Comparison of ENCODE assay signal across 8 cellular contexts in the genomic region with DNA sequence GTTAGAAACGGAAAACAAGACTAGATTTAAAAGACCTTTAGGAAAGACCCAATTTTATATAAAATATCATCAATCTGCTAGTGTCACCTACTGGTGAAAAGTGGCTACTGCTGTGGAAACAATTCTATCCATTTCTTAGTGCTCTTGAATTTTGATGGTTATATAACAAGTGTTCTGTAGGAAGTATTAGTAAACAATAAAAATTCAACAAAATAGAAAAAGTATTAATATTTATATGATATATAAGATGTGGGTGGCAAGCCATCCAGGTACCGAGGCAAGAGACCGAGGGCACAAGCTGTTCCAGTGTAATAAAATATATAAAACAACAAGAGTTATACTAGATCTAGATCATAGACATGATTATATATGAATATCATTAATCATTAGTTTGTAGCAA. TPM values are rescaled to one million over a fixed set of nuclear protein-coding genes. Genes with fewer than 3 reads are reported as not detected.
DNase-seq lines count a peak whose midpoint lies in the region; ATAC-seq, FAIRE-seq and TF ChIP-seq lines count a peak whose summit lies in the region.

No MANE protein-coding gene starts in this region.

- H3K36me3 ChIP-seq in Loucy (ENCODE audit: insufficient read depth, low read length) (no peaks in the 10 kb centered on the region), endothelial cell of umbilical vein (ENCODE audit: control insufficient read depth in 2 of 2, extremely low read depth in 1 of 2, insufficient read depth in 2 of 2, low read length in 2 of 2) (no peaks in the 10 kb centered on the region)

- dilution Hi-C loops in endothelial cell of umbilical vein (cut with MboI; ENCODE audit: extremely low pct_ligation_motif_present, low sequenced_read_pairs), result no loop called here

- intact Hi-C loops in Right ventricle myocardium inferior (cut with DNase I) (loop anchor here (1.0 kb wide), 2 partner anchors 151 to 162 kb away; partner anchors contain the start of gene MERTK), cardiac septum (cut with DNase I) (loop anchor here (1.0 to 2.0 kb wide), 2 partner anchors 150 to 162 kb away; partner anchors contain the start of gene MERTK), endothelial cell of umbilical vein (cut with micrococcal nuclease) (loop anchor here (1.0 to 2.0 kb wide), 3 partner anchors 74 to 162 kb away; partner anchors contain the start of gene MERTK)

- ATAC-seq in Right ventricle myocardium inferior, result peak; percentile 74
- no peak for ATAC-seq in HG03571 (IDR thresholded peaks at IDR 0.05; ENCODE audit: unreplicated experiment)
- ATAC-seq in GM19328 (IDR thresholded peaks at IDR 0.05; ENCODE audit: unreplicated experiment), result no peak

- H3K4me1 ChIP-seq in Loucy (ENCODE audit: insufficient read depth, low read length, poor library complexity, severe bottlenecking) (peaks cover 7% of the 10 kb centered on the region), endothelial cell of umbilical vein (ENCODE audit: control insufficient read depth, extremely low read depth, insufficient read depth, low read length) (peaks cover 5% of the 10 kb centered on the region)

- no peaks in the 10 kb centered on the region for H3K9me2 ChIP-seq in Loucy (replicated peaks; ENCODE audit: low read depth, low read length)

- TF ChIP-seq CTCF in Loucy (conservative IDR thresholded peaks at IDR 0.05; ENCODE audit: low read length), result peak; percentile 74
- peak; percentile 48 to 69 for TF ChIP-seq CTCF in endothelial cell of umbilical vein (IDR thresholded peaks at IDR 0.05; ENCODE audit: extremely low read depth in 1 of 2, insufficient read depth in 1 of 2, low read depth in 1 of 2, low read length in 2 of 2)

- H3K4me2 ChIP-seq in Loucy (ENCODE audit: low read depth, low read length, poor library complexity, severe bottlenecking) (no peak overlapping the region), endothelial cell of umbilical vein (ENCODE audit: insufficient read depth, low read length) (no peak overlapping the region)

- DNase-seq in Right ventricle myocardium inferior (ENCODE audit: missing footprints), result no peak
- DNase-seq in cardiac septum (ENCODE audit: low spot score), result no peak
- DNase-seq in SK-MEL-5 (ENCODE audit: low read depth, low spot score), result peak; percentile 72
- peak; percentile 84 for DNase-seq in endothelial cell of umbilical vein (ENCODE audit: low read depth, low spot score)
- peak; percentile 64 for DNase-seq in myocyte (ENCODE audit: low read depth)

- POLR2A ChIA-PET in endothelial cell of umbilical vein (lab: Charles Lee), result no interaction called here

- H3F3A ChIP-seq in Loucy (ENCODE audit: low read depth), result no peaks in the 10 kb centered on the region

- H3K79me2 ChIP-seq in Loucy (ENCODE audit: insufficient read depth, low read length) (no peaks in the 10 kb centered on the region), endothelial cell of umbilical vein (ENCODE audit: control insufficient read depth, insufficient read depth, low read length) (no peaks in the 10 kb centered on the region)

- H2AFZ ChIP-seq in Loucy (ENCODE audit: low read length), result no peak overlapping the region
- no peak overlapping the region for H2AFZ ChIP-seq in endothelial cell of umbilical vein (ENCODE audit: low read depth, low read length)

- H3K9me1 ChIP-seq in endothelial cell of umbilical vein (replicated peaks; ENCODE audit: control insufficient read depth, extremely low read depth, insufficient read depth, low read length), result no peaks in the 10 kb centered on the region

- TF ChIP-seq POLR2A in endothelial cell of umbilical vein (IDR thresholded peaks at IDR 0.05; ENCODE audit: low read depth, low read length), result no peak

- H3K9ac ChIP-seq in Loucy (ENCODE audit: low read depth, low read length, poor library complexity, severe bottlenecking), result no peak overlapping the region
- no peak overlapping the region for H3K9ac ChIP-seq in endothelial cell of umbilical vein (replicated peaks; ENCODE audit: extremely low read depth, insufficient read depth, low read length)

- in situ Hi-C loops in SK-MEL-5 (cut with HindIII; ENCODE audit: low pct_unique_long_range_greater_than_20kb, low sequenced_read_pairs), result no loop called here

- H4K20me1 ChIP-seq in Loucy (ENCODE audit: insufficient read depth, low read length, poor library complexity, severe bottlenecking) (no peaks in the 10 kb centered on the region), endothelial cell of umbilical vein (replicated peaks; ENCODE audit: control insufficient read depth, extremely low read depth, insufficient read depth, low read length) (no peaks in the 10 kb centered on the region)

- peak; percentile 61 for FAIRE-seq in endothelial cell of umbilical vein (lab: Jason Lieb, UNC)

- no peaks in the 10 kb centered on the region for H3K27me3 ChIP-seq in Loucy (ENCODE audit: insufficient read depth, low read length, poor library complexity, severe bottlenecking)
- H3K27me3 ChIP-seq in endothelial cell of umbilical vein (ENCODE audit: control insufficient read depth in 2 of 2, insufficient read depth in 2 of 2, low read length in 2 of 2), result peaks cover 0 to 1% of the 10 kb centered on the region in 2 experiments

- CTCF ChIA-PET in endothelial cell of umbilical vein (lab: Charles Lee), result interaction anchor here (0.7 to 6.1 kb wide), 9 partner anchors 17 to 385 kb away, joined by 3 to 85 read pairs (median 6); partner anchors contain the start of genes MERTK and RGPD8

- BruUV-seq in endothelial cell of umbilical vein (replicated peaks; lab: Mats Ljungman, UMichigan), result no TSS peak

- H3K4me3 ChIP-seq in Loucy (ENCODE audit: low read length, poor library complexity, severe bottlenecking) (no peak overlapping the region), endothelial cell of umbilical vein (replicated peaks in 1 of 3; ENCODE audit: insufficient read depth in 1 of 3, low read depth in 1 of 3, low read length in 3 of 3) (no peak overlapping the region)

- no peak overlapping the region for H3K27ac ChIP-seq in endothelial cell of umbilical vein (ENCODE audit: insufficient read depth, low read depth, low read length)

- H3K9me3 ChIP-seq in Loucy (ENCODE audit: insufficient read depth, low read depth, low read length) (no peaks in the 10 kb centered on the region), endothelial cell of umbilical vein (replicated peaks; ENCODE audit: control insufficient read depth, insufficient read depth, low read length) (peaks cover 2% of the 10 kb centered on the region)

TF ChIP-seq in endothelial cell of umbilical vein, 7 proteins besides CTCF, POLR2A, EP300 and RAD21:
- TF ChIP-seq FOS (IDR thresholded peaks at IDR 0.05; ENCODE audit: borderline replicate concordance, insufficient read depth, low read length) (no peak), GATA2 (IDR thresholded peaks at IDR 0.05; ENCODE audit: insufficient read depth, insufficient read length, low read depth, low read length) (no peak), MYC (IDR thresholded peaks at IDR 0.05; ENCODE audit: low read depth, low read length) (no peak)
TF ChIP-seq in endothelial cell of umbilical vein: peak in this region for 0.

RNA-seq across cellular contexts. Expression of gene TMEM87B, which starts 6.2 kb away (rescaled TPM):
- total RNA-seq in Right ventricle myocardium inferior (6.5 TPM), cardiac septum (11.0 TPM), endothelial cell of umbilical vein (21.5 and 22.1 TPM in 2 replicates), myocyte (14.5 and 32.3 TPM in 2 replicates)
- 27.4 and 29.8 TPM in 2 replicates for total RNA-seq in SK-MEL-5 (2014; rRNA removed; shearing (Covaris generic))
- polyA plus RNA-seq in SK-MEL-5 (2015; cell fraction: cytosol; rRNA removed), result 18.2 and 23.3 TPM in 2 replicates
- polyA plus RNA-seq in SK-MEL-5 (2015; cell fraction: nucleus; rRNA removed), result 34.0 and 38.9 TPM in 2 replicates
- 12.2 and 17.6 TPM in 2 replicates for polyA plus RNA-seq in endothelial cell of umbilical vein
- polyA plus RNA-seq in endothelial cell of umbilical vein (2011; cell fraction: cytosol; rRNA removed), result 14.3 and 14.6 TPM in 2 replicates
- polyA plus RNA-seq in endothelial cell of umbilical vein (2011; cell fraction: nucleus; rRNA removed), result 38.5 and 50.6 TPM in 2 replicates
- polyA plus RNA-seq in endothelial cell of umbilical vein (2012), result 21.9 and 32.9 TPM in 2 replicates
- polyA minus RNA-seq in endothelial cell of umbilical vein, result 25.9 and 35.4 TPM in 2 replicates
- 3.8 TPM for polyA minus RNA-seq in endothelial cell of umbilical vein (2011; cell fraction: cytosol; rRNA and poly(A)+ RNA removed)
- polyA minus RNA-seq in endothelial cell of umbilical vein (2011; cell fraction: nucleus; rRNA and poly(A)+ RNA removed), result 22.7 and 38.3 TPM in 2 replicates
- 14.1 TPM for polyA plus RNA-seq in myocyte (2012)

Comparison
In these comparisons a context has a peak if more than half of its experiments do, and no peak if none do; other contexts are left out.
1. DNase-seq: peak in SK-MEL-5 (single experiment), endothelial cell of umbilical vein (single experiment) and myocyte (single experiment); none in Right ventricle myocardium inferior (single experiment) and cardiac septum (single experiment).